8 cellular contexts compared by ENCODE assay signal in genomic region chr2:218399391-218400166, GRCh38. TPM values are rescaled to one million over a fixed set of nuclear protein-coding genes. Genes with fewer than 3 reads are reported as not detected.
DNase-seq lines count a peak whose midpoint lies in the region; ATAC-seq and TF ChIP-seq lines count a peak whose summit lies in the region.

Gene CTDSP1, plus strand, starts transcription at chr2:218399868. Its CDS starts 223 bp downstream, at chr2:218400091.

- peak; percentile 52 for ATAC-seq in GM19324 (IDR thresholded peaks at IDR 0.05; ENCODE audit: low FRiP score, unreplicated experiment)
- peak; percentile 35 for ATAC-seq in HG03460 (IDR thresholded peaks at IDR 0.05; ENCODE audit: unreplicated experiment)
- ATAC-seq in left lung, result peak; percentile 45

- H3K27ac ChIP-seq in left lung, result peak within 1 kb of the TSS; percentile 99

- DNase-seq in BE2C (peak; percentile 96), NCI-H748 (lab: John Stamatoyannopoulos, UW; ENCODE audit: unreplicated experiment) (peak; percentile 94), dedifferentiated amniotic fluid mesenchymal stem cell (ENCODE audit: extremely low spot score) (peak; percentile 93), left lung (peak; percentile 96 to 99)
- peak; percentile 73 to 88 for DNase-seq in activated CD4-positive, alpha-beta T cell treated with anti-CD3 and anti-CD28 coated beads, Interleukin-2, amount 50 U/mL, for 24 hours (ENCODE audit: low read depth in 1 of 2, low spot score in 1 of 2)
- DNase-seq in stimulated activated CD4-positive, alpha-beta T cell treated with anti-CD3 and anti-CD28 coated beads, Interleukin-2, amount 100 ng/mL, for 48 hours, result peak; percentile 81 to 84

- H3K4me1 ChIP-seq in BE2C, result peaks cover 15% of the 10 kb centered on the region
- peaks cover 28 to 77% of the 10 kb centered on the region in 2 donors for H3K4me1 ChIP-seq in left lung

- TF ChIP-seq CTCF in BE2C (IDR thresholded peaks at IDR 0.05; ENCODE audit: low read depth, low read length), result no peak
- no peak for TF ChIP-seq CTCF in left lung (IDR thresholded peaks at IDR 0.05)

- H3K27me3 ChIP-seq in BE2C (peaks cover 28% of the 10 kb centered on the region), left lung (no peaks in the 10 kb centered on the region)

- H3K9me3 ChIP-seq in BE2C, result no peaks in the 10 kb centered on the region
- no peaks in the 10 kb centered on the region for H3K9me3 ChIP-seq in left lung

- intact Hi-C loops in left lung (cut with DNase I), result loop anchor here (5.0 to 10.0 kb wide), 2 partner anchors 102 to 125 kb away; partner anchors contain the start of genes AAMP (in 1 of the 2) and PNKD (in 1 of the 2)

- peaks cover 19% of the 10 kb centered on the region for H3K36me3 ChIP-seq in BE2C
- H3K36me3 ChIP-seq in left lung, result peaks cover 0 to 39% of the 10 kb centered on the region in 2 donors

- H3K4me3 ChIP-seq in BE2C (ENCODE audit: low read depth, low read length) (peak within 1 kb of the TSS; percentile 85), left lung (peak within 1 kb of the TSS; percentile 98)

RNA-seq across cellular contexts. Expression of gene CTDSP1, which starts in this region (rescaled TPM):
- 110 TPM for polyA plus RNA-seq in BE2C (2012; ENCODE audit: insufficient read depth, insufficient read length, low read depth)
- 100 to 1,000 TPM; 122 to 147 TPM for total RNA-seq in left lung

Comparison
In these comparisons a context has a peak if more than half of its experiments do, and no peak if none do; other contexts are left out.
1. Peak in every context shown above with its lines: DNase-seq, ATAC-seq, H3K4me3 ChIP-seq and H3K27ac ChIP-seq.